ENCODE assay signal across 8 cellular contexts in genomic region chr19:10644351-10645007, GRCh38. TPM values are rescaled to one million over a fixed set of nuclear protein-coding genes. Genes with fewer than 3 reads are reported as not detected.
DNase-seq lines count a peak whose midpoint lies in the region; ATAC-seq and TF ChIP-seq lines count a peak whose summit lies in the region.

No MANE protein-coding gene starts in this region.

- H2AFZ ChIP-seq in SU-DHL-6 (ENCODE audit: low read depth, low read length, severe bottlenecking): no peak overlapping the region
- H2AFZ ChIP-seq in trophoblast cell (ENCODE audit: insufficient read depth, low read length, poor library complexity): no peak overlapping the region

- H3K27ac ChIP-seq in SU-DHL-6 (ENCODE audit: low read depth, low read length): no peak overlapping the region
- H3K27ac ChIP-seq in trophoblast cell (ENCODE audit: low read depth, low read length): peak overlapping the region; percentile 82
- H3K27ac ChIP-seq in tibial artery: peak overlapping the region; percentile 52 to 55

- H2AK5ac ChIP-seq in trophoblast cell (ENCODE audit: low read length): peak overlapping the region; percentile 4

- ATAC-seq in activated naive CD4-positive, alpha-beta T cell treated with anti-CD3 and anti-CD28 coated beads, Interleukin-2, amount 50 U/mL, for 72 hours: peak; percentile 84 to 86
- no peak for ATAC-seq in GM18520 (IDR thresholded peaks at IDR 0.05; ENCODE audit: unreplicated experiment)

- H4K20me1 ChIP-seq in SU-DHL-6 (ENCODE audit: low read depth, low read length): no peaks in the 10 kb centered on the region

- H4K8ac ChIP-seq in trophoblast cell (ENCODE audit: low read depth, low read length): peak overlapping the region; percentile 30

- H3K4me3 Mint-ChIP-seq in glutamatergic neuron (ENCODE audit: unreplicated experiment): no peak overlapping the region

- peak; percentile 84 for TF ChIP-seq CTCF in SU-DHL-6 (IDR thresholded peaks at IDR 0.05; ENCODE audit: insufficient read depth, low read length, poor library complexity, severe bottlenecking)
- peak; percentile 67 for TF ChIP-seq CTCF in glutamatergic neuron (IDR thresholded peaks at IDR 0.05; ENCODE audit: partially characterized antibody, unreplicated experiment)
- peak; percentile 86 to 97 for TF ChIP-seq CTCF in tibial artery (IDR thresholded peaks at IDR 0.05)

- DNase-seq in ELR (ENCODE audit: low read depth): peak; percentile 84
- DNase-seq in MV-4-11 (lab: John Stamatoyannopoulos, UW): peak; percentile 70
- peak; percentile 73 to 84 for DNase-seq in activated naive CD4-positive, alpha-beta T cell treated with anti-CD3 and anti-CD28 coated beads, Interleukin-2, amount 50 U/mL, for 72 hours (ENCODE audit: low spot score in 2 of 2)
- DNase-seq in glutamatergic neuron: peak; percentile 89
- DNase-seq in trophoblast cell: peak; percentile 73 to 83
- peak; percentile 82 to 90 for DNase-seq in tibial artery

- H2BK12ac ChIP-seq in trophoblast cell (ENCODE audit: low read length): peak overlapping the region; percentile 29

- H3K36me3 ChIP-seq in SU-DHL-6 (ENCODE audit: low read length) (no peaks in the 10 kb centered on the region), trophoblast cell (ENCODE audit: control insufficient read depth in 1 of 2, insufficient read depth in 2 of 2, low read length in 2 of 2) (peaks cover 41% of the 10 kb centered on the region in 2 experiments), tibial artery (peaks cover 31 to 44% (median 38%) of the 10 kb centered on the region in 3 donors)

- no peak overlapping the region for H3K23ac ChIP-seq in trophoblast cell (ENCODE audit: low read length)

- H3K4me3 ChIP-seq in SU-DHL-6 (ENCODE audit: insufficient read depth, low read length, poor library complexity, severe bottlenecking): no peak overlapping the region
- H3K4me3 ChIP-seq in trophoblast cell (ENCODE audit: low read depth, low read length): peak overlapping the region; percentile 32
- no peak overlapping the region for H3K4me3 ChIP-seq in tibial artery

- intact Hi-C loops in tibial artery (cut with DNase I; ENCODE audit: low total_unique reads): loop anchor here (2.0 kb wide), 1 partner anchor 64 kb away; no protein-coding TSS in a partner anchor

- H3K27me3 Mint-ChIP-seq in glutamatergic neuron (ENCODE audit: unreplicated experiment): peaks cover 4% of the 10 kb centered on the region

- no CpG with 5 or more reads among the region's 13 CpGs for WGBS in trophoblast cell (ENCODE audit: extremely low coverage, insufficient coverage, insufficient read length)

- peak overlapping the region; percentile 29 for H2BK5ac ChIP-seq in trophoblast cell (ENCODE audit: low read depth, low read length, poor library complexity)

- H3K9ac ChIP-seq in SU-DHL-6 (ENCODE audit: low read length): no peak overlapping the region
- H3K9ac ChIP-seq in trophoblast cell (ENCODE audit: low read length): peak overlapping the region; percentile 28

- H3K79me1 ChIP-seq in trophoblast cell (ENCODE audit: low read length): peaks cover 12% of the 10 kb centered on the region

- H3K79me2 ChIP-seq in SU-DHL-6 (ENCODE audit: insufficient read depth, low read length) (no peaks in the 10 kb centered on the region), trophoblast cell (ENCODE audit: control insufficient read depth, insufficient read depth, low read length, poor library complexity) (no peaks in the 10 kb centered on the region)

- no peaks in the 10 kb centered on the region for H3F3A ChIP-seq in SU-DHL-6 (ENCODE audit: insufficient read depth)

- peak overlapping the region in 1 of 2 donors; percentile 22 for H3K27ac Mint-ChIP-seq in activated naive CD4-positive, alpha-beta T cell treated with anti-CD3 and anti-CD28 coated beads, Interleukin-2, amount 50 U/mL, for 72 hours
- H3K27ac Mint-ChIP-seq in glutamatergic neuron (ENCODE audit: unreplicated experiment): no peak overlapping the region

- H3K18ac ChIP-seq in trophoblast cell (ENCODE audit: low read length): peak overlapping the region; percentile 54

- no peaks in the 10 kb centered on the region for H3K36me3 Mint-ChIP-seq in activated naive CD4-positive, alpha-beta T cell treated with anti-CD3 and anti-CD28 coated beads, Interleukin-2, amount 50 U/mL, for 72 hours
- no peaks in the 10 kb centered on the region for H3K36me3 Mint-ChIP-seq in glutamatergic neuron (ENCODE audit: unreplicated experiment)

- peak overlapping the region; percentile 47 for H2BK120ac ChIP-seq in trophoblast cell (ENCODE audit: insufficient read depth, low read length, poor library complexity)

- no peaks in the 10 kb centered on the region for H3K9me3 Mint-ChIP-seq in activated naive CD4-positive, alpha-beta T cell treated with anti-CD3 and anti-CD28 coated beads, Interleukin-2, amount 50 U/mL, for 72 hours
- H3K9me3 Mint-ChIP-seq in glutamatergic neuron (ENCODE audit: unreplicated experiment): peaks cover 5% of the 10 kb centered on the region

- peak overlapping the region; percentile 25 for H4K91ac ChIP-seq in trophoblast cell (ENCODE audit: low read depth, low read length)

- H3K4me1 Mint-ChIP-seq in glutamatergic neuron (ENCODE audit: low read depth, unreplicated experiment): no peaks in the 10 kb centered on the region

- H3K4me2 ChIP-seq in SU-DHL-6 (ENCODE audit: low read depth, low read length, poor library complexity, severe bottlenecking): no peak overlapping the region
- peak overlapping the region; percentile 55 for H3K4me2 ChIP-seq in trophoblast cell (ENCODE audit: low read length)

- H3K9me3 ChIP-seq in SU-DHL-6 (ENCODE audit: insufficient read depth, low read length) (no peaks in the 10 kb centered on the region), trophoblast cell (ENCODE audit: insufficient read depth, low read depth, low read length) (peaks cover 3% of the 10 kb centered on the region), tibial artery (no peaks in the 10 kb centered on the region)

- no peak overlapping the region for H3K4ac ChIP-seq in trophoblast cell (ENCODE audit: low read depth, low read length)

- H3K4me1 ChIP-seq in trophoblast cell (ENCODE audit: control insufficient read depth in 1 of 2, insufficient read depth in 2 of 2, low read length in 2 of 2) (peaks cover 15 to 26% of the 10 kb centered on the region in 2 experiments), tibial artery (peaks cover 0 to 31% (median 9%) of the 10 kb centered on the region in 4 donors)

- H3K27me3 ChIP-seq in SU-DHL-6 (ENCODE audit: low read length) (no peaks in the 10 kb centered on the region), trophoblast cell (ENCODE audit: insufficient read depth, low read length) (no peaks in the 10 kb centered on the region), tibial artery (no peaks in the 10 kb centered on the region)

- no peaks in the 10 kb centered on the region for H3K9me2 ChIP-seq in SU-DHL-6 (replicated peaks; ENCODE audit: insufficient read depth, low read length)

- H3K14ac ChIP-seq in trophoblast cell (ENCODE audit: low read length): peak overlapping the region; percentile 33

- H4K12ac ChIP-seq in trophoblast cell (ENCODE audit: low read depth, low read length): peak overlapping the region; percentile 45

RNA-seq across cellular contexts. Expression of gene ILF3, which starts 9.7 kb away (rescaled TPM):
- 100 to 1,000 TPM; 372 to 377 TPM for total RNA-seq in activated naive CD4-positive, alpha-beta T cell treated with anti-CD3 and anti-CD28 coated beads, Interleukin-2, amount 50 U/mL, for 72 hours
- total RNA-seq in glutamatergic neuron (ENCODE audit: unreplicated experiment): 536 TPM
- polyA plus RNA-seq in trophoblast cell (2013): 200 and 209 TPM in 2 replicates

RNA-seq across cellular contexts. Expression of gene SLC44A2, which starts 19.1 kb away (rescaled TPM):
- 10 to 100 TPM; 81.3 to 92.0 TPM for total RNA-seq in activated naive CD4-positive, alpha-beta T cell treated with anti-CD3 and anti-CD28 coated beads, Interleukin-2, amount 50 U/mL, for 72 hours
- 129 TPM for total RNA-seq in glutamatergic neuron (ENCODE audit: unreplicated experiment)
- 232 and 244 TPM in 2 replicates for polyA plus RNA-seq in trophoblast cell (2013)

RNA-seq across cellular contexts. Expression of gene QTRT1, which starts 56.8 kb away (rescaled TPM):
- total RNA-seq in activated naive CD4-positive, alpha-beta T cell treated with anti-CD3 and anti-CD28 coated beads, Interleukin-2, amount 50 U/mL, for 72 hours: 10 to 100 TPM; 47.4 to 48.4 TPM
- 35.1 TPM for total RNA-seq in glutamatergic neuron (ENCODE audit: unreplicated experiment)
- polyA plus RNA-seq in trophoblast cell (2013): 8.4 and 8.7 TPM in 2 replicates

RNA-seq across cellular contexts. Expression of gene AP1M2, which starts 57.4 kb away (rescaled TPM):
- not detected for total RNA-seq in activated naive CD4-positive, alpha-beta T cell treated with anti-CD3 and anti-CD28 coated beads, Interleukin-2, amount 50 U/mL, for 72 hours
- total RNA-seq in glutamatergic neuron (ENCODE audit: unreplicated experiment): 1.2 TPM
- 40.5 and 43.5 TPM in 2 replicates for polyA plus RNA-seq in trophoblast cell (2013)
